ENCODE assay signal across 32 cellular contexts in the genomic region with DNA sequence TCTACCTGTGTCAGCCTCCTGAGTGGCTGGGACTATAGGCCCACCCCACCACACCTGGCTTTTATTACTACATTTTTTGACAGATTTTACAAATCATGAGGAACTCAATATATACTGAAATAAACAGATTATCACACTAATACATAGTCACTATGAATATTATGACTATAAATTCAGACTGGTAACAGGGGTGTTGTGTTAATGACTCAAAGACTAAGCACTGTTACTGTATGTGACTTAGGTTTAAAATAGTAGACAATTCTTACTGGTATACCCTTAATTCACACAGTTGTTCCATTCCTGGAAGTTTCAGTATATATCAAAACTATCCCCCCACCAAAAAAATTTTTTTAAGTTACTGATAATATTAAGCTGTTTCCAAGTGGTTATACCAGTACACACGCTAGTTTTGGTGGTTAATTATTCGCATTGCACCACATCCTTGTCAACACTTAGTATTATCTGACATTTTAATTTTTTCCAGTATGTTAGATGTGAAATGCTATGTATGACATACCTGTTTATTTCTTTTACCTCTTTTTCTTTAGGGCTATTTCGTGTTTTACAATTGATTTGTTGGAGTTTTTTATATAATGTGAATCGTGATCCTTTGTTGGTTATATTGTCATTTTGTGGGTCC. TPM values are rescaled to one million over a fixed set of nuclear protein-coding genes. Genes with fewer than 3 reads are reported as not detected.
"Had no signal": no experiment of that assay in that cellular context is flagged by ENCODE, and none has a peak within 500 bp of the region (broad histone marks: within the 10 kb centered on the region; RNA-seq: fewer than 3 reads in every experiment).

No MANE protein-coding gene starts in this region.

- H3K36me3 ChIP-seq: uterus had no signal

- H3K4me3 Mint-ChIP-seq: immature natural killer cell; naive thymus-derived CD8-positive, alpha-beta T cell; nephron; neural crest cell; stimulated activated memory B cell treated with anti-CD40 and anti-IgM and Interleukin-4, amounts not matched to agents 10 μg/mL and 1 μg/mL and 100 μg/mL, for 72 hours had no signal

- H3K4me1 ChIP-seq: left lung, lower lobe of right lung, pancreas, prostate gland, sigmoid colon, suprapubic skin, tibial artery, uterus had no signal

- DNase-seq: hypothalamus; immature natural killer cell; kidney; left colon; left lung; lower lobe of right lung; mammary epithelial cell; mesenchymal stem cell; naive thymus-derived CD8-positive, alpha-beta T cell; nucleus accumbens; pancreas; posterior cingulate gyrus; retina; right cardiac atrium; sigmoid colon; small intestine; spleen; stimulated activated CD4-positive, alpha-beta T cell treated with anti-CD3 and anti-CD28 coated beads, Interleukin-4, amount 100 ng/mL, for 24 hours; stimulated activated naive CD4-positive, alpha-beta T cell treated with Interleukin-2 at 50 U/mL for 16 hours; tibial artery; trophoblast cell; uterus had no signal

- H3K27me3 Mint-ChIP-seq: naive thymus-derived CD8-positive, alpha-beta T cell; stimulated activated memory B cell treated with anti-CD40 and anti-IgM and Interleukin-4, amounts not matched to agents 10 μg/mL and 1 μg/mL and 100 μg/mL, for 72 hours had no signal

- H3K9me3 Mint-ChIP-seq: immature natural killer cell; naive thymus-derived CD8-positive, alpha-beta T cell; nephron; neural crest cell; stimulated activated memory B cell treated with anti-CD40 and anti-IgM and Interleukin-4, amounts not matched to agents 10 μg/mL and 1 μg/mL and 100 μg/mL, for 72 hours had no signal

- ATAC-seq: left colon; left lung; lower lobe of right lung; naive thymus-derived CD8-positive, alpha-beta T cell; pancreas; right cardiac atrium; stimulated activated memory B cell treated with anti-CD40 and anti-IgM and Interleukin-4, amounts not matched to agents 10 μg/mL and 1 μg/mL and 100 μg/mL, for 72 hours had no signal

- H3K9me3 ChIP-seq: left lung, lower lobe of right lung, pancreas, prostate gland, sigmoid colon, spleen, suprapubic skin, thoracic aorta, tibial artery, uterus had no signal

- H3K27me3 ChIP-seq: left lung, pancreas, sigmoid colon, spleen, suprapubic skin, tibial artery, uterus had no signal

- H3K4me3 ChIP-seq: left lung, lower lobe of right lung, pancreas, prostate gland, sigmoid colon, spleen, suprapubic skin, thoracic aorta, tibial artery, uterus had no signal

- FAIRE-seq: islet of Langerhans, kidney, pancreas, small intestine had no signal

- H3K27ac Mint-ChIP-seq: naive thymus-derived CD8-positive, alpha-beta T cell; nephron; stimulated activated memory B cell treated with anti-CD40 and anti-IgM and Interleukin-4, amounts not matched to agents 10 μg/mL and 1 μg/mL and 100 μg/mL, for 72 hours had no signal

- H3K27ac ChIP-seq: left lung, lower lobe of right lung, pancreas, sigmoid colon, spleen, suprapubic skin, thoracic aorta, tibial artery, uterus had no signal

- H3K4me1 Mint-ChIP-seq: nephron, neural crest cell had no signal

RNA-seq across cellular contexts. Expression of a gene that starts 34.4 kb away (rescaled TPM):
- total RNA-seq: left colon, liver, lower lobe of right lung, right cardiac atrium, subcutaneous adipose tissue, suprapubic skin, thoracic aorta, ureter, uterus had no signal
- polyA plus RNA-seq: liver; naive thymus-derived CD8-positive, alpha-beta T cell had no signal
